ENCODE assay signal across 1 cellular context in genomic region chr14:103380719-103381377, GRCh38.
TF ChIP-seq lines count a peak whose summit lies in the region.

No MANE protein-coding gene starts in this region.

TF ChIP-seq in HepG2, 621 proteins besides CTCF, POLR2A, EP300 and RAD21 (continued from another document):
- no peak for TF ChIP-seq NBN (conservative IDR thresholded peaks at IDR 0.05)
- no peak for TF ChIP-seq PCBP1 (IDR thresholded peaks at IDR 0.05; ENCODE audit: borderline replicate concordance, low read depth, low read length)
- TF ChIP-seq, protein P1, sequence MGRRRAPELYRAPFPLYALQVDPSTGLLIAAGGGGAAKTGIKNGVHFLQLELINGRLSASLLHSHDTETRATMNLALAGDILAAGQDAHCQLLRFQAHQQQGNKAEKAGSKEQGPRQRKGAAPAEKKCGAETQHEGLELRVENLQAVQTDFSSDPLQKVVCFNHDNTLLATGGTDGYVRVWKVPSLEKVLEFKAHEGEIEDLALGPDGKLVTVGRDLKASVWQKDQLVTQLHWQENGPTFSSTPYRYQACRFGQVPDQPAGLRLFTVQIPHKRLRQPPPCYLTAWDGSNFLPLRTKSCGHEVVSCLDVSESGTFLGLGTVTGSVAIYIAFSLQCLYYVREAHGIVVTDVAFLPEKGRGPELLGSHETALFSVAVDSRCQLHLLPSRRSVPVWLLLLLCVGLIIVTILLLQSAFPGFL (CRISPR knock-in tag; IDR thresholded peaks at IDR 0.05), result no peak
- TF ChIP-seq HOXA7 (CRISPR knock-in tag; IDR thresholded peaks at IDR 0.05), result no peak
- no peak for TF ChIP-seq MXD4 (CRISPR knock-in tag; IDR thresholded peaks at IDR 0.05)
- no peak for TF ChIP-seq CENPX (CRISPR knock-in tag; IDR thresholded peaks at IDR 0.05)
- no peak for TF ChIP-seq ELF3 (CRISPR knock-in tag; IDR thresholded peaks at IDR 0.05)
- TF ChIP-seq ZNF225 (CRISPR knock-in tag; IDR thresholded peaks at IDR 0.05), result no peak
- TF ChIP-seq ZNF292 (CRISPR knock-in tag; IDR thresholded peaks at IDR 0.05; ENCODE audit: borderline replicate concordance, low read depth), result no peak
- TF ChIP-seq PHF5A (CRISPR knock-in tag; IDR thresholded peaks at IDR 0.05; ENCODE audit: low read depth, unreplicated experiment), result no peak
- no peak for TF ChIP-seq SAFB2 (CRISPR knock-in tag; IDR thresholded peaks at IDR 0.05; ENCODE audit: borderline replicate concordance, low read depth)
- TF ChIP-seq ZNF224 (CRISPR knock-in tag; IDR thresholded peaks at IDR 0.05), result no peak
- peak; percentile 71 for TF ChIP-seq CEBPB (IDR thresholded peaks at IDR 0.05; ENCODE audit: borderline replicate concordance, low read depth, low read length)
- no peak for TF ChIP-seq MLXIP (CRISPR knock-in tag; IDR thresholded peaks at IDR 0.05; ENCODE audit: borderline replicate concordance)
- no peak for TF ChIP-seq HMG20A (CRISPR knock-in tag; IDR thresholded peaks at IDR 0.05; ENCODE audit: borderline replicate concordance)
- 0 out of 2 replicates have a peak, but pooled peaks have one; percentile 7 for TF ChIP-seq NFE2L2 (IDR thresholded peaks at IDR 0.05; ENCODE audit: low read length)
TF ChIP-seq in HepG2: peak in this region for 2.
